14 cellular contexts compared by ENCODE assay signal in genomic region chr5:146529984-146530383, GRCh38. TPM values are rescaled to one million over a fixed set of nuclear protein-coding genes. Genes with fewer than 3 reads are reported as not detected.
DNase-seq lines count a peak whose midpoint lies in the region; ATAC-seq and TF ChIP-seq lines count a peak whose summit lies in the region.
"Had no signal": no experiment of that assay in that cellular context is flagged by ENCODE, and none has a peak within 500 bp of the region (broad histone marks: within the 10 kb centered on the region; RNA-seq: fewer than 3 reads in every experiment).

No MANE protein-coding gene starts in this region.

- 65 to 78% methylated on average over 2 of the region's 2 CpGs for WGBS in lower leg skin, 2 donors

- H3K4me3 Mint-ChIP-seq in CD8-positive, alpha-beta memory T cell, result no peak overlapping the region

- H4K20me1 ChIP-seq in OCI-LY3 (ENCODE audit: insufficient read depth, low read length), result no peaks in the 10 kb centered on the region

- peaks cover 3 to 5% (median 4%) of the 10 kb centered on the region in 3 donors for H3K4me1 Mint-ChIP-seq in CD8-positive, alpha-beta memory T cell

- TF ChIP-seq CTCF in OCI-LY3 (IDR thresholded peaks at IDR 0.05; ENCODE audit: low read depth, low read length) (no peak), lower leg skin (IDR thresholded peaks at IDR 0.05) (no peak)

- peak; percentile 46 for ATAC-seq in GM18519 (IDR thresholded peaks at IDR 0.05; ENCODE audit: low FRiP score, unreplicated experiment)
- ATAC-seq in GM21381 (IDR thresholded peaks at IDR 0.05; ENCODE audit: unreplicated experiment), result peak; percentile 46
- ATAC-seq in HG02973 (IDR thresholded peaks at IDR 0.05; ENCODE audit: unreplicated experiment), result peak; percentile 50

- peak overlapping the region; percentile 48 for H3K4me2 ChIP-seq in OCI-LY3 (ENCODE audit: low read length)

- TF ChIP-seq POLR2A in lower leg skin (IDR thresholded peaks at IDR 0.05), result no peak

- no peaks in the 10 kb centered on the region for H3K36me3 ChIP-seq in OCI-LY3 (replicated peaks; ENCODE audit: low read depth, low read length)
- no peaks in the 10 kb centered on the region for H3K36me3 ChIP-seq in CD8-positive, alpha-beta memory T cell (ENCODE audit: insufficient read depth, low read length)

- H3K4me1 ChIP-seq in OCI-LY3 (ENCODE audit: low read length), result peaks cover 8% of the 10 kb centered on the region; the same call in 1 of the 2 replicates
- H3K4me1 ChIP-seq in CD8-positive, alpha-beta memory T cell (ENCODE audit: insufficient read depth, low read length), result no peaks in the 10 kb centered on the region

- POLR2A ChIA-PET in CD8-positive, alpha-beta memory T cell (lab: Charles Lee), result no interaction called here

- CTCF ChIA-PET in CD8-positive, alpha-beta memory T cell (lab: Charles Lee), result interaction anchor here (1.3 kb wide), 1 partner anchor 12 kb away, joined by 4 read pairs; no protein-coding TSS in a partner anchor

- no peaks in the 10 kb centered on the region for H3K79me2 ChIP-seq in OCI-LY3 (ENCODE audit: low read length)

- DNase-seq in CD8-positive, alpha-beta memory T cell, result no peak
- no peak for DNase-seq in NCI-H345 (lab: John Stamatoyannopoulos, UW)
- no peak for DNase-seq in lower leg skin (ENCODE audit: low spot score in 2 of 2)
- no peak for DNase-seq in hepatic stellate cell (ENCODE audit: low spot score)
- DNase-seq: activated CD4-positive, alpha-beta T cell treated with anti-CD3 and anti-CD28 coated beads, Interleukin-2, amount 50 U/mL, for 1 hour; activated naive CD4-positive, alpha-beta T cell treated with Interleukin-2 at 50 U/mL for 16 hours; central memory CD4-positive, alpha-beta T cell had no signal

- H3K9me3 ChIP-seq in OCI-LY3 (ENCODE audit: insufficient read depth, low read length), result no peaks in the 10 kb centered on the region
- H3K9me3 ChIP-seq in CD8-positive, alpha-beta memory T cell (ENCODE audit: low read length), result no peaks in the 10 kb centered on the region

- H3K27me3 Mint-ChIP-seq in CD8-positive, alpha-beta memory T cell, result peaks cover 2 to 8% of the 10 kb centered on the region in 2 donors

- H3K4me3 ChIP-seq in OCI-LY3 (ENCODE audit: low read length), result 0 out of 2 replicates have a peak overlapping the region, but pooled peaks have one; percentile 13
- H3K4me3 ChIP-seq in CD8-positive, alpha-beta memory T cell (ENCODE audit: low read length), result no peak overlapping the region
- H3K4me3 ChIP-seq in lower leg skin (ENCODE audit: low read depth, poor library complexity, severe bottlenecking), result no peak overlapping the region

- H3K36me3 Mint-ChIP-seq in CD8-positive, alpha-beta memory T cell, result no peaks in the 10 kb centered on the region

- no peaks in the 10 kb centered on the region for H3K9me3 Mint-ChIP-seq in CD8-positive, alpha-beta memory T cell

- H3K27me3 ChIP-seq in OCI-LY3 (ENCODE audit: low read depth, low read length), result 0 out of 2 replicates have a peak, but pooled peaks cover 2% of the 10 kb centered on the region
- no peaks in the 10 kb centered on the region for H3K27me3 ChIP-seq in CD8-positive, alpha-beta memory T cell (ENCODE audit: insufficient read depth, low read length, poor library complexity, severe bottlenecking)

- no peak overlapping the region for H3K9ac ChIP-seq in OCI-LY3 (ENCODE audit: low read length)

- peak overlapping the region; percentile 30; the same call in 1 of the 2 replicates for H2AFZ ChIP-seq in OCI-LY3 (ENCODE audit: low read depth, low read length)

- no peak overlapping the region for H3K27ac Mint-ChIP-seq in CD8-positive, alpha-beta memory T cell

- intact Hi-C loops in lower leg skin (cut with DNase I; ENCODE audit: low total_unique reads), result loop anchor here (5.0 kb wide), 1 partner anchor 657 kb away; no protein-coding TSS in a partner anchor

- H3K27ac ChIP-seq in OCI-LY3 (ENCODE audit: low read length), result no peak overlapping the region
- H3K27ac ChIP-seq in CD8-positive, alpha-beta memory T cell (ENCODE audit: low read depth, low read length), result no peak overlapping the region
- H3K27ac ChIP-seq: C4-2B had no signal

RNA-seq across cellular contexts. Expression of gene GPR151, which starts 14.0 kb away (rescaled TPM):
- total RNA-seq in CD8-positive, alpha-beta memory T cell, result not detected
- polyA plus RNA-seq in CD8-positive, alpha-beta memory T cell, result not detected
- not detected for total RNA-seq in lower leg skin
- total RNA-seq: osteocyte had no signal
- polyA plus RNA-seq: esophagus had no signal
